In genomic region chr2:235595420-235596010, GRCh38 we compare ENCODE assay signal across 9 cellular contexts.
DNase-seq lines count a peak whose midpoint lies in the region; ATAC-seq and TF ChIP-seq lines count a peak whose summit lies in the region.
"Had no signal": no experiment of that assay in that cellular context is flagged by ENCODE, and none has a peak within 500 bp of the region (broad histone marks: within the 10 kb centered on the region; RNA-seq: fewer than 3 reads in every experiment).

No MANE protein-coding gene starts in this region.

- no peak for ATAC-seq in HG03460 (IDR thresholded peaks at IDR 0.05; ENCODE audit: unreplicated experiment)

- H3K4me3 ChIP-seq in GM12865 (ENCODE audit: low read depth, low read length) (no peak overlapping the region), transverse colon (no peak overlapping the region)

- H3K27ac ChIP-seq in VCaP, result no peak overlapping the region
- no peak overlapping the region for H3K27ac ChIP-seq in transverse colon

- no peak for TF ChIP-seq POLR2A in transverse colon (IDR thresholded peaks at IDR 0.05)

- peak; percentile 76 for DNase-seq in AG08395 (ENCODE audit: low spot score)
- peak; percentile 56 for DNase-seq in GM12865 (ENCODE audit: low read depth)
- peak; percentile 70 for DNase-seq in NCI-H1694 treated with DMSO at 0.1 percent for 48 hours (lab: John Stamatoyannopoulos, UW)
- peak; percentile 56 for DNase-seq in epidermal melanocyte (ENCODE audit: insufficient read length, low spot score)
- peak; percentile 87 for DNase-seq in midbrain (lab: John Stamatoyannopoulos, UW)
- peak; percentile 76 for DNase-seq in transverse colon
- DNase-seq: naive B cell had no signal

- peaks cover 0 to 22% (median 4%) of the 10 kb centered on the region in 4 donors for H3K4me1 ChIP-seq in transverse colon

- intact Hi-C loops in transverse colon (cut with DNase I; ENCODE audit: low total_unique reads), result loop anchor here (2.0 to 5.0 kb wide), 2 partner anchors 75 to 152 kb away; no protein-coding TSS in a partner anchor

- peak; percentile 79 for TF ChIP-seq CTCF in GM12865 (IDR thresholded peaks at IDR 0.05; ENCODE audit: insufficient read depth, low read depth, low read length, missing control alignments)
- peak; percentile 89 for TF ChIP-seq CTCF in VCaP (conservative IDR thresholded peaks at IDR 0.05)
- peak; percentile 77 to 92 (median 83) for TF ChIP-seq CTCF in transverse colon (IDR thresholded peaks at IDR 0.05)

- H3K27me3 ChIP-seq in transverse colon, result no peaks in the 10 kb centered on the region

- H3K9me3 ChIP-seq in transverse colon, result no peaks in the 10 kb centered on the region

- no peaks in the 10 kb centered on the region for H3K36me3 ChIP-seq in transverse colon

- 37 to 50% methylated on average over 6 to 10 of the region's 10 CpGs for WGBS in transverse colon (ENCODE audit: low coverage in 1 of 2), 2 donors

- in situ Hi-C loops in transverse colon (cut with MboI; ENCODE audit: low pct_ligation_motif_present in 1 of 4, low pct_unique_long_range_greater_than_20kb in 1 of 4, low sequenced_read_pairs in 3 of 4), result loop anchor here in 3 of 4 donors (10.0 to 25.0 kb wide), 3 partner anchors 461 to 1058 kb away; no protein-coding TSS in a partner anchor

- no peak for TF ChIP-seq EP300 in transverse colon (IDR thresholded peaks at IDR 0.05; ENCODE audit: low read depth)
